ENCODE assay signal across 14 cellular contexts in the genomic region with DNA sequence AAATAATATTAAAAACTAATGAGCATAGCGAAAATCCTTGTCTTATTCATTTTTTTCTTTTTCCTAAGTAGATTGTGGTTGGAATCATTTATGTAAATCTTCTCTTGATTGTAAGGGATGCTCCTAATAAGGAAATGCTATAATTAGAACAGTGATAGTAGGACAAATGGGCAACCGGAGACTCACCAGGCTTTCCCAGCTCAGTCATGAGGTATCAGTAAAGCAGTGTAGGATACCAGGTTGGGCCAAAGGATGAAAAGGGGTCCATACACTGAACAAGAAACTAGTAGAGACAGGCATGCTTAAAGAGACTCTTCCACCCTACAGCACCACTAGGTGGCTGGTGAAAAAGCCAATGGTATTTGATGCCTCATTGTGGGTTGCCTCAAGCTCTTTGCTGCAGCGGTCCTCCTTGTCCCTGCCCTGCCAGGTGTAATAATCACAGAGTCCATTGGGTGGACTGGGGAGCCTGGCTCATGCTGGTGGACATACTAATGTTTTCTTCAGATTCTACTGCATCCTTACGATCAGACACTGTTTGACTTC.
DNase-seq lines count a peak whose midpoint lies in the region; ATAC-seq, FAIRE-seq and TF ChIP-seq lines count a peak whose summit lies in the region.
"Had no signal": no experiment of that assay in that cellular context is flagged by ENCODE, and none has a peak within 500 bp of the region (broad histone marks: within the 10 kb centered on the region; RNA-seq: fewer than 3 reads in every experiment).

No MANE protein-coding gene starts in this region.

- no peak for TF ChIP-seq EP300 in H1 (IDR thresholded peaks at IDR 0.05; ENCODE audit: borderline replicate concordance in 1 of 2, low read depth in 2 of 2, low read length in 2 of 2)

- no peak overlapping the region for H3K4me2 ChIP-seq in H1 (ENCODE audit: insufficient read depth in 1 of 2, low read depth in 2 of 2, low read length in 2 of 2)

- peaks cover 0 to 1% (median 0%) of the 10 kb centered on the region in 4 experiments; a peak in 1 of 7 replicates for H3K27me3 ChIP-seq in H1 (replicated peaks in 1 of 4; ENCODE audit: control insufficient read depth in 3 of 4, extremely low read depth in 1 of 4, insufficient read depth in 3 of 4, low read length in 3 of 4)
- H3K27me3 ChIP-seq: gastroesophageal sphincter had no signal

- peak; percentile 39 to 44 for TF ChIP-seq RAD21 in H1 (IDR thresholded peaks at IDR 0.05 in 1 of 2, conservative IDR thresholded peaks at IDR 0.05 in 1 of 2; ENCODE audit: low read depth in 2 of 2, low read length in 2 of 2)

- H4K5ac ChIP-seq in H1 (ENCODE audit: insufficient read length, low read depth, low read length): no peak overlapping the region

- POLR2A ChIA-PET in H1 (lab: Charles Lee; ENCODE audit: partially characterized antibody): no interaction called here

- H4K20me1 ChIP-seq in H1 (replicated peaks in 1 of 2; ENCODE audit: control insufficient read depth in 1 of 2, insufficient read depth in 2 of 2, low read length in 2 of 2): no peaks in the 10 kb centered on the region

- H2BK5ac ChIP-seq in H1 (ENCODE audit: low read depth, low read length): no peak overlapping the region

- H3K36me3 ChIP-seq in H1 (ENCODE audit: control insufficient read depth in 2 of 4, insufficient read depth in 4 of 4, low read length in 3 of 4): peaks cover 0 to 7% (median 2%) of the 10 kb centered on the region in 4 experiments; a peak in 3 of 8 replicates
- H3K36me3 ChIP-seq: gastroesophageal sphincter had no signal

- H3K4ac ChIP-seq in H1 (replicated peaks; ENCODE audit: insufficient read length, low read depth, low read length): no peak overlapping the region

- H3K4me3 ChIP-seq in NB4 (ENCODE audit: low read depth, low read length): no peak overlapping the region
- no peak overlapping the region for H3K4me3 ChIP-seq in H1 (ENCODE audit: extremely low read depth in 1 of 4, insufficient read depth in 2 of 4, low read depth in 3 of 4, low read length in 4 of 4)
- no peak overlapping the region for H3K4me3 ChIP-seq in retinal pigment epithelial cell (ENCODE audit: low read length)
- H3K4me3 ChIP-seq: gastroesophageal sphincter had no signal

- no peak overlapping the region for H4K8ac ChIP-seq in H1 (ENCODE audit: extremely low read depth, insufficient read depth, low read length)

- 86% methylated on average over 4 of the region's 4 CpGs; no CpG with 5 or more reads in 1 of the 2 experiments for WGBS in H1 (ENCODE audit: extremely low coverage in 1 of 2, insufficient coverage in 1 of 2, insufficient read length in 1 of 2, insufficient replicate concordance in 2 of 2, low coverage in 1 of 2, low lambda C conversion rate in 2 of 2, missing lambda C conversion rate in 1 of 2), 2 experiments

- H3K9me3 ChIP-seq in H1 (ENCODE audit: insufficient read depth in 2 of 2, low read depth in 1 of 2, low read length in 1 of 2): peaks cover 4 to 6% of the 10 kb centered on the region in 2 experiments; a peak in 2 of 4 replicates

- CTCF ChIA-PET in H1 (lab: Charles Lee; ENCODE audit: partially characterized antibody): interaction anchor here (0.6 to 1.5 kb wide), 8 partner anchors 9 to 702 kb away, joined by 3 to 6 read pairs (median 3); no protein-coding TSS in a partner anchor

- H2BK15ac ChIP-seq in H1 (ENCODE audit: low read length): no peak overlapping the region

- no peak overlapping the region for H3K9ac ChIP-seq in H1 (replicated peaks in 1 of 4; ENCODE audit: extremely low read depth in 1 of 4, low read depth in 3 of 4, low read length in 3 of 4)

- no peak overlapping the region for H3K23ac ChIP-seq in H1 (ENCODE audit: insufficient read length)

- FAIRE-seq in H1 (lab: Jason Lieb, UNC): peak; percentile 55
- FAIRE-seq: astrocyte had no signal

- H2BK120ac ChIP-seq in H1 (replicated peaks; ENCODE audit: low read depth, low read length): no peak overlapping the region

- H3K79me2 ChIP-seq in H1 (ENCODE audit: control insufficient read depth in 1 of 2, insufficient read depth in 2 of 2, low read length in 2 of 2): no peaks in the 10 kb centered on the region

- no peak overlapping the region for H2AK5ac ChIP-seq in H1 (ENCODE audit: low read depth, low read length)

- no peak overlapping the region for H3K18ac ChIP-seq in H1 (ENCODE audit: extremely low read depth, low read length)

- DNase-seq in SIG-M5 treated with dmso at 0.1 percent for 504 hours (lab: John Stamatoyannopoulos, UW; ENCODE audit: unreplicated experiment) (peak; percentile 15), SIG-M5 (lab: John Stamatoyannopoulos, UW) (no peak), NB4 (ENCODE audit: low read depth) (peak; percentile 19), H1 (ENCODE audit: low read depth in 1 of 2, low spot score in 2 of 2) (no peak), retinal pigment epithelial cell (ENCODE audit: low read depth) (no peak), NCI-H128 (lab: John Stamatoyannopoulos, UW; ENCODE audit: unreplicated experiment) (no peak), T-helper 9 cell (no peak)
- DNase-seq: activated CD4-positive, alpha-beta memory T cell treated with anti-CD3 and anti-CD28 coated beads, Interleukin-2, amount 10 ng/mL, durations not matched to agents 7 days and 5 days; Karpas-422; left cardiac atrium; trophoblast cell had no signal

- H2BK20ac ChIP-seq in H1 (ENCODE audit: low read length): no peak overlapping the region

- H3K23me2 ChIP-seq in H1 (ENCODE audit: low read depth, low read length): no peaks in the 10 kb centered on the region

- no peak for ATAC-seq in HG03039 (IDR thresholded peaks at IDR 0.05; ENCODE audit: unreplicated experiment)
- ATAC-seq: gastroesophageal sphincter, left cardiac atrium had no signal

- no peak overlapping the region for H2AFZ ChIP-seq in H1 (ENCODE audit: low read length)

- no peak overlapping the region for H4K91ac ChIP-seq in H1 (replicated peaks; ENCODE audit: insufficient read length, low read length)

- TF ChIP-seq POLR2A in NB4 (IDR thresholded peaks at IDR 0.05; ENCODE audit: extremely low read depth, insufficient read length) (no peak), H1 (IDR thresholded peaks at IDR 0.05; ENCODE audit: control extremely low read depth in 1 of 2, low read depth in 2 of 2, low read length in 2 of 2) (no peak)

- no peak overlapping the region for H3K27ac ChIP-seq in H1 (ENCODE audit: low read depth, low read length)
- H3K27ac ChIP-seq: gastroesophageal sphincter had no signal

- H2BK12ac ChIP-seq in H1 (ENCODE audit: low read depth, low read length): no peak overlapping the region

- no peaks in the 10 kb centered on the region for H3K4me1 ChIP-seq in H1 (replicated peaks in 1 of 4; ENCODE audit: control insufficient read depth in 3 of 4, insufficient read depth in 4 of 4, low read length in 3 of 4)
- H3K4me1 ChIP-seq: gastroesophageal sphincter had no signal

- H3K56ac ChIP-seq in H1 (replicated peaks; ENCODE audit: insufficient read length, low read depth, low read length): no peak overlapping the region

- H3K14ac ChIP-seq in H1 (ENCODE audit: insufficient read length): no peak overlapping the region

- TF ChIP-seq CTCF in NB4 (IDR thresholded peaks at IDR 0.05; ENCODE audit: low read depth, low read length): peak; percentile 39
- peak in 2 of 3 experiments; percentile 37 to 74; a peak in 3 of 4 replicates for TF ChIP-seq CTCF in H1 (IDR thresholded peaks at IDR 0.05; ENCODE audit: control extremely low read depth in 1 of 3, insufficient read depth in 1 of 3, low read depth in 1 of 3, low read length in 3 of 3)
- peak; percentile 8 for TF ChIP-seq CTCF in retinal pigment epithelial cell (conservative IDR thresholded peaks at IDR 0.05; ENCODE audit: low read depth, low read length)

- no peaks in the 10 kb centered on the region for H3K79me1 ChIP-seq in H1 (ENCODE audit: low read depth, low read length)

TF ChIP-seq in H1, 55 proteins besides CTCF, POLR2A, EP300 and RAD21:
- TF ChIP-seq SAP30 (IDR thresholded peaks at IDR 0.05; ENCODE audit: insufficient read depth, insufficient replicate concordance, low read length): no peak
- TF ChIP-seq BRCA1 (IDR thresholded peaks at IDR 0.05; ENCODE audit: low read depth, low read length): no peak
- TF ChIP-seq TAF7 (optimal IDR thresholded peaks at IDR 0.05; ENCODE audit: borderline replicate concordance, low read depth, low read length): no peak
- TF ChIP-seq SIRT6 (IDR thresholded peaks at IDR 0.05; ENCODE audit: low read length): no peak
- TF ChIP-seq POU5F1 (IDR thresholded peaks at IDR 0.05; ENCODE audit: low read depth, low read length): no peak
- TF ChIP-seq SP1 (IDR thresholded peaks at IDR 0.05; ENCODE audit: low read depth, low read length): no peak
- TF ChIP-seq EZH2 (IDR thresholded peaks at IDR 0.05; ENCODE audit: low read depth, low read length, severe bottlenecking): no peak
- TF ChIP-seq RBBP5 (IDR thresholded peaks at IDR 0.05; ENCODE audit: borderline replicate concordance, low read depth, low read length): no peak
- no peak for TF ChIP-seq BACH1 (IDR thresholded peaks at IDR 0.05; ENCODE audit: low read length)
- TF ChIP-seq CBX8 (IDR thresholded peaks at IDR 0.05; ENCODE audit: borderline replicate concordance, low read depth, low read length): no peak
- TF ChIP-seq GTF2F1 (IDR thresholded peaks at IDR 0.05; ENCODE audit: borderline replicate concordance, low read depth, low read length): no peak
- TF ChIP-seq SRF (IDR thresholded peaks at IDR 0.05; ENCODE audit: low read depth, low read length): no peak
- no peak for TF ChIP-seq KDM1A (IDR thresholded peaks at IDR 0.05; ENCODE audit: borderline replicate concordance, low read length)
- no peak for TF ChIP-seq KDM4A (IDR thresholded peaks at IDR 0.05; ENCODE audit: low read depth, low read length, severe bottlenecking)

Comparison
In these comparisons a context has a peak if more than half of its experiments do, and no peak if none do; other contexts are left out.
1. DNase-seq: peak in SIG-M5 treated with dmso at 0.1 percent for 504 hours (single experiment) and NB4 (single experiment); none in SIG-M5 (single experiment), H1 (0 of 2), retinal pigment epithelial cell (single experiment), NCI-H128 (single experiment) and T-helper 9 cell (single experiment).
2. Peak in every context shown above with its lines, with median percentiles within 50 percentile points of each other: CTCF ChIP-seq.